Comparison of ENCODE assay signal across 1 cellular context in the genomic region with DNA sequence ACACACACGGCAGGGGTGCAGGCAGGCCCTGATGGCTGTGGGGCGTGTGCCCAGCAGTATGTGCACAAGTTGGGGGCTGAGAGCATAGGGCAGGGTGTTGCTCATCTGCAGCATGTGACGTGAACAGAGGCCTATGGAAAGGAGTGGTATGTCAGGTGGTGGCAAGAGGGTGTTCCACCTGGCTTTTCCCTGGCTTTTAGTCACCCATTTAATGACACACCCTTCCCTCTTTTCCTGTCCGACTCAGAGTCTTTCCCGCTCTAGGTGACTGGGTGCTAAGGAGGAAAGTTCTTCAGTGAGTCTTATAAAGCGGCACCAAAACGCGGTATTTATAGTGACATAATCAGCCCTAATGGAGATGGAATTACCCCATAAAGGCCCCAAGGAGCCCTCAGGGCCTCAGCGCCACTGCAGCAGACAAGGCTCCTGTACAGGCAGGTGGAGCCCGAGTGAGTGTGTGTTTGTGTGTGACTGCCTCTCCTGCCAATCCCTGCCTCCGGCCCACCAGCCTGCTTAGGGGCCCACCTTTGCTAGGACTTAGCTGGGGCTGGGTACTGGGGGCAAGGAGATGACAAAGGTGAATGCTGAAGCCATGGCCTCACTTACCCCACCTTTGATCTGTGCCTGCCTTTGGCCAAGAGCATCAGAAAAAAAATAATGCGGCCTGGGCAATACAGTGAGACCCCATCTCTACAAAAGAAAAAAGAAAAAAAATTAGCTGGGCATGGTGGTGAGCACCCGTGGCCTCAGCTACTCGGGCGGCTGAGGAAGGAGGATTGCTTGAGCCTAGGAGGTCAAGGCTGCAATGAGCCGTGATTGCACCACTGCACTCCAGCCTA.
TF ChIP-seq lines count a peak whose summit lies in the region.

No MANE protein-coding gene starts in this region.

TF ChIP-seq in HEK293, 187 proteins besides CTCF, POLR2A, EP300 and RAD21 (continued from another document and continues in another):
- TF ChIP-seq, protein P1, sequence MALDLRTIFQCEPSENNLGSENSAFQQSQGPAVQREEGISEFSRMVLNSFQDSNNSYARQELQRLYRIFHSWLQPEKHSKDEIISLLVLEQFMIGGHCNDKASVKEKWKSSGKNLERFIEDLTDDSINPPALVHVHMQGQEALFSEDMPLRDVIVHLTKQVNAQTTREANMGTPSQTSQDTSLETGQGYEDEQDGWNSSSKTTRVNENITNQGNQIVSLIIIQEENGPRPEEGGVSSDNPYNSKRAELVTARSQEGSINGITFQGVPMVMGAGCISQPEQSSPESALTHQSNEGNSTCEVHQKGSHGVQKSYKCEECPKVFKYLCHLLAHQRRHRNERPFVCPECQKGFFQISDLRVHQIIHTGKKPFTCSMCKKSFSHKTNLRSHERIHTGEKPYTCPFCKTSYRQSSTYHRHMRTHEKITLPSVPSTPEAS (tag by site-specific recombination; IDR thresholded peaks at IDR 0.05) = no peak
- peak; percentile 92 for TF ChIP-seq KLF1 (tag by site-specific recombination; IDR thresholded peaks at IDR 0.05)
- peak; percentile 13; the same call in 1 of the 2 replicates for TF ChIP-seq SP2 (tag by site-specific recombination; IDR thresholded peaks at IDR 0.05)
- TF ChIP-seq BCL11A (tag by site-specific recombination; IDR thresholded peaks at IDR 0.05; ENCODE audit: low read depth) = peak; percentile 87; the same call in 1 of the 2 replicates
- TF ChIP-seq SCRT2 (tag by site-specific recombination; IDR thresholded peaks at IDR 0.05) = peak; percentile 81
- peak; percentile 92 for TF ChIP-seq ZFP69B (tag by site-specific recombination; IDR thresholded peaks at IDR 0.05)
- peak; percentile 99 for TF ChIP-seq KLF17 (tag by site-specific recombination; IDR thresholded peaks at IDR 0.05)
- TF ChIP-seq ZNF335 (tag by site-specific recombination; conservative IDR thresholded peaks at IDR 0.05) = peak; percentile 71
- TF ChIP-seq, protein P2, sequence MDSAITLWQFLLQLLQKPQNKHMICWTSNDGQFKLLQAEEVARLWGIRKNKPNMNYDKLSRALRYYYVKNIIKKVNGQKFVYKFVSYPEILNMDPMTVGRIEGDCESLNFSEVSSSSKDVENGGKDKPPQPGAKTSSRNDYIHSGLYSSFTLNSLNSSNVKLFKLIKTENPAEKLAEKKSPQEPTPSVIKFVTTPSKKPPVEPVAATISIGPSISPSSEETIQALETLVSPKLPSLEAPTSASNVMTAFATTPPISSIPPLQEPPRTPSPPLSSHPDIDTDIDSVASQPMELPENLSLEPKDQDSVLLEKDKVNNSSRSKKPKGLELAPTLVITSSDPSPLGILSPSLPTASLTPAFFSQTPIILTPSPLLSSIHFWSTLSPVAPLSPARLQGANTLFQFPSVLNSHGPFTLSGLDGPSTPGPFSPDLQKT (IDR thresholded peaks at IDR 0.05; ENCODE audit: borderline replicate concordance, low read depth, low read length) = no peak
- TF ChIP-seq IKZF3 (tag by site-specific recombination; IDR thresholded peaks at IDR 0.05) = peak; percentile 48; the same call in 1 of the 2 replicates
- 0 out of 2 replicates have a peak, but pooled peaks have one; percentile 39 for TF ChIP-seq ZNF843 (tag by site-specific recombination; IDR thresholded peaks at IDR 0.05)
- peak; percentile 46; the same call in 1 of the 2 replicates for TF ChIP-seq ZNF600 (tag by site-specific recombination; IDR thresholded peaks at IDR 0.05)
- peak; percentile 100 for TF ChIP-seq ZNF121 (tag by site-specific recombination; IDR thresholded peaks at IDR 0.05)
- peak; percentile 67 for TF ChIP-seq ZNF629 (tag by site-specific recombination; IDR thresholded peaks at IDR 0.05)
- TF ChIP-seq ZNF830 (tag by site-specific recombination; IDR thresholded peaks at IDR 0.05; ENCODE audit: low read depth) = no peak
- TF ChIP-seq ZXDB (tag by site-specific recombination; IDR thresholded peaks at IDR 0.05) = peak; percentile 51; the same call in 1 of the 2 replicates
- peak; percentile 60 for TF ChIP-seq ZNF366 (tag by site-specific recombination; conservative IDR thresholded peaks at IDR 0.05)
- TF ChIP-seq ZNF202 (tag by site-specific recombination; IDR thresholded peaks at IDR 0.05; ENCODE audit: borderline replicate concordance) = no peak
- TF ChIP-seq ZBTB21 (tag by site-specific recombination; IDR thresholded peaks at IDR 0.05) = peak; percentile 59
- 0 out of 2 replicates have a peak, but pooled peaks have one; percentile 10 for TF ChIP-seq PRDM4 (tag by site-specific recombination; IDR thresholded peaks at IDR 0.05)
- 0 out of 2 replicates have a peak, but pooled peaks have one; percentile 8 for TF ChIP-seq HOXD13 (CRISPR knock-in tag; IDR thresholded peaks at IDR 0.05; ENCODE audit: borderline replicate concordance)
- peak; percentile 94 for TF ChIP-seq SP7 (tag by site-specific recombination; IDR thresholded peaks at IDR 0.05)
- TF ChIP-seq, protein P3, sequence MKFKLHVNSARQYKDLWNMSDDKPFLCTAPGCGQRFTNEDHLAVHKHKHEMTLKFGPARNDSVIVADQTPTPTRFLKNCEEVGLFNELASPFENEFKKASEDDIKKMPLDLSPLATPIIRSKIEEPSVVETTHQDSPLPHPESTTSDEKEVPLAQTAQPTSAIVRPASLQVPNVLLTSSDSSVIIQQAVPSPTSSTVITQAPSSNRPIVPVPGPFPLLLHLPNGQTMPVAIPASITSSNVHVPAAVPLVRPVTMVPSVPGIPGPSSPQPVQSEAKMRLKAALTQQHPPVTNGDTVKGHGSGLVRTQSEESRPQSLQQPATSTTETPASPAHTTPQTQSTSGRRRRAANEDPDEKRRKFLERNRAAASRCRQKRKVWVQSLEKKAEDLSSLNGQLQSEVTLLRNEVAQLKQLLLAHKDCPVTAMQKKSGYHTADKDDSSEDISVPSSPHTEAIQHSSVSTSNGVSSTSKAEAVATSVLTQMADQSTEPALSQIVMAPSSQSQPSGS (tag by site-specific recombination; IDR thresholded peaks at IDR 0.05; ENCODE audit: low read depth) = peak; percentile 64
- no peak for TF ChIP-seq ZNF140 (tag by site-specific recombination; IDR thresholded peaks at IDR 0.05)
- peak; percentile 55; the same call in 1 of the 2 replicates for TF ChIP-seq ZNF423 (tag by site-specific recombination; IDR thresholded peaks at IDR 0.05)
- TF ChIP-seq INSM2 (tag by site-specific recombination; IDR thresholded peaks at IDR 0.05) = peak; percentile 48; the same call in 1 of the 2 replicates
- TF ChIP-seq GLIS1 (tag by site-specific recombination; IDR thresholded peaks at IDR 0.05) = peak; percentile 38
- TF ChIP-seq, protein P4, sequence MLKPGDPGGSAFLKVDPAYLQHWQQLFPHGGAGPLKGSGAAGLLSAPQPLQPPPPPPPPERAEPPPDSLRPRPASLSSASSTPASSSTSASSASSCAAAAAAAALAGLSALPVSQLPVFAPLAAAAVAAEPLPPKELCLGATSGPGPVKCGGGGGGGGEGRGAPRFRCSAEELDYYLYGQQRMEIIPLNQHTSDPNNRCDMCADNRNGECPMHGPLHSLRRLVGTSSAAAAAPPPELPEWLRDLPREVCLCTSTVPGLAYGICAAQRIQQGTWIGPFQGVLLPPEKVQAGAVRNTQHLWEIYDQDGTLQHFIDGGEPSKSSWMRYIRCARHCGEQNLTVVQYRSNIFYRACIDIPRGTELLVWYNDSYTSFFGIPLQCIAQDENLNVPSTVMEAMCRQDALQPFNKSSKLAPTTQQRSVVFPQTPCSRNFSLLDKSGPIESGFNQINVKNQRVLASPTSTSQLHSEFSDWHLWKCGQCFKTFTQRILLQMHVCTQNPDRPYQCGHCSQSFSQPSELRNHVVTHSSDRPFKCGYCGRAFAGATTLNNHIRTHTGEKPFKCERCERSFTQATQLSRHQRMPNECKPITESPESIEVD (tag by site-specific recombination; IDR thresholded peaks at IDR 0.05) = no peak; the same call in 1 of the 2 replicates
- no peak for TF ChIP-seq ZNF221 (tag by site-specific recombination; IDR thresholded peaks at IDR 0.05; ENCODE audit: borderline replicate concordance)
- peak; percentile 44; the same call in 1 of the 2 replicates for TF ChIP-seq KLF9 (tag by site-specific recombination; IDR thresholded peaks at IDR 0.05; ENCODE audit: low read depth)
- TF ChIP-seq ZNF692 (tag by site-specific recombination; IDR thresholded peaks at IDR 0.05) = peak; percentile 97
- TF ChIP-seq ZIC2 (tag by site-specific recombination; IDR thresholded peaks at IDR 0.05) = peak; percentile 48; the same call in 1 of the 2 replicates
- peak; percentile 35; the same call in 1 of the 2 replicates for TF ChIP-seq GLIS2 (tag by site-specific recombination; IDR thresholded peaks at IDR 0.05)
- TF ChIP-seq ZBTB8A (tag by site-specific recombination; IDR thresholded peaks at IDR 0.05) = peak; percentile 88
- no peak for TF ChIP-seq ZNF624 (tag by site-specific recombination; IDR thresholded peaks at IDR 0.05)
- TF ChIP-seq ZNF10 (tag by site-specific recombination; IDR thresholded peaks at IDR 0.05) = peak; percentile 64; the same call in 1 of the 2 replicates
- TF ChIP-seq ZSCAN16 (tag by site-specific recombination; IDR thresholded peaks at IDR 0.05) = no peak
- TF ChIP-seq FEZF1 (tag by site-specific recombination; IDR thresholded peaks at IDR 0.05) = peak; percentile 73
- TF ChIP-seq, protein P5, sequence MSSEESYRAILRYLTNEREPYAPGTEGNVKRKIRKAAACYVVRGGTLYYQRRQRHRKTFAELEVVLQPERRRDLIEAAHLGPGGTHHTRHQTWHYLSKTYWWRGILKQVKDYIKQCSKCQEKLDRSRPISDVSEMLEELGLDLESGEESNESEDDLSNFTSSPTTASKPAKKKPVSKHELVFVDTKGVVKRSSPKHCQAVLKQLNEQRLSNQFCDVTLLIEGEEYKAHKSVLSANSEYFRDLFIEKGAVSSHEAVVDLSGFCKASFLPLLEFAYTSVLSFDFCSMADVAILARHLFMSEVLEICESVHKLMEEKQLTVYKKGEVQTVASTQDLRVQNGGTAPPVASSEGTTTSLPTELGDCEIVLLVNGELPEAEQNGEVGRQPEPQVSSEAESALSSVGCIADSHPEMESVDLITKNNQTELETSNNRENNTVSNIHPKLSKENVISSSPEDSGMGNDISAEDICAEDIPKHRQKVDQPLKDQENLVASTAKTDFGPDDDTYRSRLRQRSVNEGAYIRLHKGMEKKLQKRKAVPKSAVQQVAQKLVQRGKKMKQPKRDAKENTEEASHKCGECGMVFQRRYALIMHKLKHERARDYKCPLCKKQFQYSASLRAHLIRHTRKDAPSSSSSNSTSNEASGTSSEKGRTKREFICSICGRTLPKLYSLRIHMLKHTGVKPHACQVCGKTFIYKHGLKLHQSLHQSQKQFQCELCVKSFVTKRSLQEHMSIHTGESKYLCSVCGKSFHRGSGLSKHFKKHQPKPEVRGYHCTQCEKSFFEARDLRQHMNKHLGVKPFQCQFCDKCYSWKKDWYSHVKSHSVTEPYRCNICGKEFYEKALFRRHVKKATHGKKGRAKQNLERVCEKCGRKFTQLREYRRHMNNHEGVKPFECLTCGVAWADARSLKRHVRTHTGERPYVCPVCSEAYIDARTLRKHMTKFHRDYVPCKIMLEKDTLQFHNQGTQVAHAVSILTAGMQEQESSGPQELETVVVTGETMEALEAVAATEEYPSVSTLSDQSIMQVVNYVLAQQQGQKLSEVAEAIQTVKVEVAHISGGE (tag by site-specific recombination; conservative IDR thresholded peaks at IDR 0.05; ENCODE audit: low read depth) = peak; percentile 31; the same call in 1 of the 2 replicates
